In genomic region chr22:50276143-50276542, GRCh38 we compare ENCODE assay signal across 1 cellular context.
A peak's percentile ranks its signal among the peaks of the same experiment; 100 is the strongest.
TF ChIP-seq lines count a peak whose summit lies in the region.

No MANE protein-coding gene starts in this region.

TF ChIP-seq in HepG2, 621 proteins besides CTCF, POLR2A, EP300 and RAD21 (continues in another document):
- TF ChIP-seq SP4 (CRISPR knock-in tag; IDR thresholded peaks at IDR 0.05), result no peak
- TF ChIP-seq ZNF652 (CRISPR knock-in tag; IDR thresholded peaks at IDR 0.05; ENCODE audit: borderline replicate concordance, low read depth), result no peak
- peak; percentile 99 for TF ChIP-seq ZBTB33 (CRISPR knock-in tag; IDR thresholded peaks at IDR 0.05)
- TF ChIP-seq ZNF574 (CRISPR knock-in tag; IDR thresholded peaks at IDR 0.05), result peak; percentile 78
- TF ChIP-seq ZNF556 (CRISPR knock-in tag; IDR thresholded peaks at IDR 0.05; ENCODE audit: borderline replicate concordance), result no peak
- peak; percentile 42 for TF ChIP-seq RBM39 (IDR thresholded peaks at IDR 0.05; ENCODE audit: low read depth, low read length, poor library complexity, severe bottlenecking)
- TF ChIP-seq CAMTA2 (CRISPR knock-in tag; IDR thresholded peaks at IDR 0.05; ENCODE audit: borderline replicate concordance), result no peak
- TF ChIP-seq JARID2 (CRISPR knock-in tag; IDR thresholded peaks at IDR 0.05; ENCODE audit: insufficient replicate concordance), result no peak
- TF ChIP-seq SAP130 (CRISPR knock-in tag; IDR thresholded peaks at IDR 0.05; ENCODE audit: low read depth), result peak; percentile 35; the same call in 1 of the 2 replicates
- TF ChIP-seq AGO2 (optimal IDR thresholded peaks at IDR 0.05; ENCODE audit: low read depth, low read length), result peak; percentile 47
- no peak for TF ChIP-seq ZNF3 (CRISPR knock-in tag; IDR thresholded peaks at IDR 0.05)
- TF ChIP-seq RBFOX2 (IDR thresholded peaks at IDR 0.05; ENCODE audit: low read depth, low read length), result 0 out of 2 replicates have a peak, but pooled peaks have one; percentile 46
- no peak for TF ChIP-seq MTA3 (CRISPR knock-in tag; IDR thresholded peaks at IDR 0.05)
- TF ChIP-seq THYN1 (CRISPR knock-in tag; IDR thresholded peaks at IDR 0.05; ENCODE audit: borderline replicate concordance, low read depth), result no peak
- peak; percentile 49 for TF ChIP-seq ZNF687 (CRISPR knock-in tag; IDR thresholded peaks at IDR 0.05)
- TF ChIP-seq CHD4 (IDR thresholded peaks at IDR 0.05; ENCODE audit: borderline replicate concordance, low read length), result peak; percentile 67; the same call in 1 of the 2 replicates
- TF ChIP-seq POGZ (CRISPR knock-in tag; IDR thresholded peaks at IDR 0.05), result no peak
- peak; percentile 18; the same call in 1 of the 2 replicates for TF ChIP-seq RXRA (CRISPR knock-in tag; IDR thresholded peaks at IDR 0.05)
- 0 out of 2 replicates have a peak, but pooled peaks have one; percentile 5 for TF ChIP-seq SKIL (CRISPR knock-in tag; IDR thresholded peaks at IDR 0.05; ENCODE audit: borderline replicate concordance)
- TF ChIP-seq HMGXB4 (CRISPR knock-in tag; IDR thresholded peaks at IDR 0.05; ENCODE audit: borderline replicate concordance in 1 of 2, low read depth in 1 of 2), result peak; percentile 51 to 86
- peak; percentile 37; the same call in 1 of the 2 replicates for TF ChIP-seq ZNF563 (CRISPR knock-in tag; IDR thresholded peaks at IDR 0.05)
- peak; percentile 25; the same call in 1 of the 2 replicates for TF ChIP-seq MAX (IDR thresholded peaks at IDR 0.05)
- TF ChIP-seq ZNF850 (CRISPR knock-in tag; conservative IDR thresholded peaks at IDR 0.05), result no peak
- TF ChIP-seq MYPOP (CRISPR knock-in tag; IDR thresholded peaks at IDR 0.05), result no peak
- no peak for TF ChIP-seq ZBTB46 (CRISPR knock-in tag; IDR thresholded peaks at IDR 0.05; ENCODE audit: borderline replicate concordance)
- TF ChIP-seq ZNF333 (CRISPR knock-in tag; IDR thresholded peaks at IDR 0.05; ENCODE audit: borderline replicate concordance), result no peak
- TF ChIP-seq HIC2 (CRISPR knock-in tag; IDR thresholded peaks at IDR 0.05; ENCODE audit: low read depth), result peak; percentile 53; the same call in 1 of the 2 replicates
- TF ChIP-seq NONO (IDR thresholded peaks at IDR 0.05), result no peak
- peak; percentile 59 for TF ChIP-seq NONO (CRISPR knock-in tag; conservative IDR thresholded peaks at IDR 0.05)
- TF ChIP-seq DRAP1 (CRISPR knock-in tag; IDR thresholded peaks at IDR 0.05), result no peak
- TF ChIP-seq HNRNPL (IDR thresholded peaks at IDR 0.05; ENCODE audit: low read depth, low read length), result peak; percentile 98
- peak; percentile 37; the same call in 1 of the 2 replicates for TF ChIP-seq HOXA3 (CRISPR knock-in tag; IDR thresholded peaks at IDR 0.05)
- TF ChIP-seq ZNF768 (CRISPR knock-in tag; IDR thresholded peaks at IDR 0.05), result peak; percentile 27; the same call in 1 of the 2 replicates
- TF ChIP-seq CEBPZ (IDR thresholded peaks at IDR 0.05; ENCODE audit: low read length), result no peak
- no peak for TF ChIP-seq ZNF329 (CRISPR knock-in tag; IDR thresholded peaks at IDR 0.05; ENCODE audit: low read depth)
